9 cellular contexts compared by ENCODE assay signal in the genomic region with DNA sequence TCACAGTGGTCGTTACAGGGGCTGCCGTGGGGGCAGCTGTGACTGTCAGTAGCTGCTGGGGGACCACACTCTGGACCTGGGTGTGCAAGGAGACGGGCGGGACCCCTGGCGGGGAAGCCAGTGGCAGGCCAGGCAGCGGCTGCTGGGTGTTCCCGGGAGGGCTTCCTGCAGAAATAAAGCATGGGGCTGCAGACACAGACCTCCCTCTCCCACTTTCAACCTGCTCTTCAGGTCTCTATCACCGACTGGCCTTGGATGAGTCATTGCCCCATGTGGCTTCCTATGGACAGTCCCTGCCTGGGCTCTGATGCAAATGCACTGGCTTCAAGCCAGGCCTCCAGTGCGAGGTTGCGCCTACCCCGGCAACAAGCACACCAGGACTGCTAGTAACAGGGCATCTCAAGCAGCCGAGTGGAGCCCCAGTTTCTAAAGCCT. TPM values are rescaled to one million over a fixed set of nuclear protein-coding genes. Genes with fewer than 3 reads are reported as not detected.
A peak's percentile ranks its signal among the peaks of the same experiment; 100 is the strongest.
DNase-seq lines count a peak whose midpoint lies in the region; ATAC-seq, FAIRE-seq and TF ChIP-seq lines count a peak whose summit lies in the region.
"Had no signal": no experiment of that assay in that cellular context is flagged by ENCODE, and none has a peak within 500 bp of the region (broad histone marks: within the 10 kb centered on the region; RNA-seq: fewer than 3 reads in every experiment).

No MANE protein-coding gene starts in this region.

- H3K27ac Mint-ChIP-seq in CD4-positive, CD25-positive, alpha-beta regulatory T cell, result peak overlapping the region in 2 of 3 donors; percentile 43 to 76
- H3K27ac Mint-ChIP-seq in activated CD4-positive, alpha-beta memory T cell treated with anti-CD3 and anti-CD28 coated beads, Interleukin-2, amount 10 ng/mL, durations not matched to agents 7 days and 5 days, result peak overlapping the region; percentile 71

- H4K20me1 ChIP-seq in Loucy (ENCODE audit: insufficient read depth, low read length, poor library complexity, severe bottlenecking), result peaks cover 26% of the 10 kb centered on the region
- no peaks in the 10 kb centered on the region for H4K20me1 ChIP-seq in endothelial cell of umbilical vein (replicated peaks; ENCODE audit: control insufficient read depth, extremely low read depth, insufficient read depth, low read length)

- intact Hi-C loops in endothelial cell of umbilical vein (cut with micrococcal nuclease) (loop anchor here (5.0 kb wide), 1 partner anchor 612 kb away; a partner anchor contains a TSS), pancreas (cut with DNase I) (loop anchor here in 1 of 3 donors (5.0 kb wide), 1 partner anchor 38 kb away; no protein-coding TSS in a partner anchor)

- BruUV-seq in endothelial cell of umbilical vein (replicated peaks; lab: Mats Ljungman, UMichigan), result TSS peak; percentile 53

- peaks cover 5% of the 10 kb centered on the region for H3K36me3 Mint-ChIP-seq in CD4-positive, CD25-positive, alpha-beta regulatory T cell
- H3K36me3 Mint-ChIP-seq in activated CD4-positive, alpha-beta memory T cell treated with anti-CD3 and anti-CD28 coated beads, Interleukin-2, amount 10 ng/mL, durations not matched to agents 7 days and 5 days (ENCODE audit: low read depth), result peaks cover 66% of the 10 kb centered on the region

- DNase-seq in CD4-positive, CD25-positive, alpha-beta regulatory T cell, result peak in 2 of 3 donors; percentile 26 to 75
- DNase-seq in GM20000 (ENCODE audit: low spot score) (peak; percentile 93), endothelial cell of umbilical vein (ENCODE audit: low read depth, low spot score) (peak; percentile 87), pancreas (peak; percentile 51 to 86 (median 76)), NCI-H82 (lab: John Stamatoyannopoulos, UW) (no peak)
- DNase-seq in activated CD4-positive, alpha-beta memory T cell treated with anti-CD3 and anti-CD28 coated beads, Interleukin-2, amount 10 ng/mL, durations not matched to agents 7 days and 5 days, result peak; percentile 72

- H3K36me3 ChIP-seq in CD4-positive, CD25-positive, alpha-beta regulatory T cell (ENCODE audit: control insufficient read depth, insufficient read depth, low read length), result no peaks in the 10 kb centered on the region
- peaks cover 15% of the 10 kb centered on the region; the same call in 1 of the 2 replicates for H3K36me3 ChIP-seq in Loucy (ENCODE audit: insufficient read depth, low read length)
- H3K36me3 ChIP-seq in endothelial cell of umbilical vein (ENCODE audit: control insufficient read depth in 2 of 2, extremely low read depth in 1 of 2, insufficient read depth in 2 of 2, low read length in 2 of 2), result peaks cover 11 to 24% of the 10 kb centered on the region in 2 experiments
- H3K36me3 ChIP-seq in pancreas, result peaks cover 0 to 7% (median 5%) of the 10 kb centered on the region in 3 donors

- peak overlapping the region; percentile 94 for H3K9ac ChIP-seq in Loucy (ENCODE audit: low read depth, low read length, poor library complexity, severe bottlenecking)
- no peak overlapping the region for H3K9ac ChIP-seq in endothelial cell of umbilical vein (replicated peaks; ENCODE audit: extremely low read depth, insufficient read depth, low read length)

- H3K27me3 ChIP-seq in CD4-positive, CD25-positive, alpha-beta regulatory T cell (ENCODE audit: control insufficient read depth, insufficient read depth, low read length), result no peaks in the 10 kb centered on the region
- no peaks in the 10 kb centered on the region for H3K27me3 ChIP-seq in Loucy (ENCODE audit: insufficient read depth, low read length, poor library complexity, severe bottlenecking)
- no peaks in the 10 kb centered on the region for H3K27me3 ChIP-seq in endothelial cell of umbilical vein (ENCODE audit: control insufficient read depth in 2 of 2, insufficient read depth in 2 of 2, low read length in 2 of 2)
- no peaks in the 10 kb centered on the region for H3K27me3 ChIP-seq in pancreas

- no peaks in the 10 kb centered on the region for H3K9me3 ChIP-seq in CD4-positive, CD25-positive, alpha-beta regulatory T cell (ENCODE audit: control insufficient read depth in 2 of 2, low read length in 2 of 2)
- H3K9me3 ChIP-seq in Loucy (ENCODE audit: insufficient read depth, low read depth, low read length), result no peaks in the 10 kb centered on the region
- H3K9me3 ChIP-seq in endothelial cell of umbilical vein (replicated peaks; ENCODE audit: control insufficient read depth, insufficient read depth, low read length), result no peaks in the 10 kb centered on the region
- H3K9me3 ChIP-seq in pancreas, result no peaks in the 10 kb centered on the region

- H3K79me2 ChIP-seq in Loucy (ENCODE audit: insufficient read depth, low read length) (peaks cover 43% of the 10 kb centered on the region), endothelial cell of umbilical vein (ENCODE audit: control insufficient read depth, insufficient read depth, low read length) (peaks cover 30% of the 10 kb centered on the region)

- peaks cover 45% of the 10 kb centered on the region for H3K4me1 ChIP-seq in CD4-positive, CD25-positive, alpha-beta regulatory T cell (ENCODE audit: control insufficient read depth, insufficient read depth, low read length, poor library complexity, severe bottlenecking)
- H3K4me1 ChIP-seq in Loucy (ENCODE audit: insufficient read depth, low read length, poor library complexity, severe bottlenecking) (peaks cover 44% of the 10 kb centered on the region), endothelial cell of umbilical vein (ENCODE audit: control insufficient read depth, extremely low read depth, insufficient read depth, low read length) (peaks cover 25% of the 10 kb centered on the region), pancreas (peaks cover 16 to 40% (median 24%) of the 10 kb centered on the region in 3 donors)

- no peak overlapping the region for H2AFZ ChIP-seq in Loucy (ENCODE audit: low read length)
- no peak overlapping the region for H2AFZ ChIP-seq in endothelial cell of umbilical vein (ENCODE audit: low read depth, low read length)

- no peak overlapping the region for H3K4me3 ChIP-seq in CD4-positive, CD25-positive, alpha-beta regulatory T cell (ENCODE audit: low read depth, low read length)
- peak overlapping the region; percentile 89 for H3K4me3 ChIP-seq in Loucy (ENCODE audit: low read length, poor library complexity, severe bottlenecking)
- no peak overlapping the region for H3K4me3 ChIP-seq in endothelial cell of umbilical vein (replicated peaks in 1 of 3; ENCODE audit: insufficient read depth in 1 of 3, low read depth in 1 of 3, low read length in 3 of 3)
- no peak overlapping the region for H3K4me3 ChIP-seq in pancreas

- H3K27ac ChIP-seq in CD4-positive, CD25-positive, alpha-beta regulatory T cell (ENCODE audit: insufficient read depth, low read length, poor library complexity, severe bottlenecking), result peak overlapping the region; percentile 33
- H3K27ac ChIP-seq in endothelial cell of umbilical vein (ENCODE audit: insufficient read depth, low read depth, low read length) (no peak overlapping the region), pancreas (no peak overlapping the region)

- ATAC-seq in CD4-positive, CD25-positive, alpha-beta regulatory T cell (ENCODE audit: low read depth in 2 of 2), result peak; percentile 34 to 38
- ATAC-seq in pancreas, result peak in 3 of 4 donors; percentile 8 to 37 (median 13)
- ATAC-seq in HG02938 (IDR thresholded peaks at IDR 0.05; ENCODE audit: unreplicated experiment), result no peak

- CTCF ChIA-PET in activated CD4-positive, alpha-beta memory T cell treated with anti-CD3 and anti-CD28 coated beads, Interleukin-2, amount 10 ng/mL, durations not matched to agents 7 days and 5 days (lab: Charles Lee), result interaction anchor here (1.3 to 3.7 kb wide), 2 partner anchors 7 to 17 kb away, joined by 3 to 24 read pairs; no protein-coding TSS in a partner anchor
- CTCF ChIA-PET in endothelial cell of umbilical vein (lab: Charles Lee), result interaction anchor here (0.9 to 2.9 kb wide), 3 partner anchors 29 to 100 kb away, joined by 3 to 11 read pairs (median 9); no protein-coding TSS in a partner anchor

- TF ChIP-seq CTCF in GM20000 (IDR thresholded peaks at IDR 0.05; ENCODE audit: extremely low read depth, missing control alignments) (no peak), Loucy (conservative IDR thresholded peaks at IDR 0.05; ENCODE audit: low read length) (no peak), endothelial cell of umbilical vein (IDR thresholded peaks at IDR 0.05; ENCODE audit: extremely low read depth in 1 of 2, insufficient read depth in 1 of 2, low read depth in 1 of 2, low read length in 2 of 2) (no peak), pancreas (IDR thresholded peaks at IDR 0.05) (no peak)

- H3K9me2 ChIP-seq in Loucy (replicated peaks; ENCODE audit: low read depth, low read length), result no peaks in the 10 kb centered on the region

- H3K4me1 Mint-ChIP-seq in CD4-positive, CD25-positive, alpha-beta regulatory T cell, result peaks cover 0 to 60% (median 38%) of the 10 kb centered on the region in 4 donors
- H3K4me1 Mint-ChIP-seq in activated CD4-positive, alpha-beta memory T cell treated with anti-CD3 and anti-CD28 coated beads, Interleukin-2, amount 10 ng/mL, durations not matched to agents 7 days and 5 days, result peaks cover 61% of the 10 kb centered on the region

- H3F3A ChIP-seq in Loucy (ENCODE audit: low read depth), result no peaks in the 10 kb centered on the region

- POLR2A ChIA-PET in activated CD4-positive, alpha-beta memory T cell treated with anti-CD3 and anti-CD28 coated beads, Interleukin-2, amount 10 ng/mL, durations not matched to agents 7 days and 5 days (lab: Charles Lee), result interaction anchor here (1.4 to 13.9 kb wide), 7 partner anchors 16 to 140 kb away, joined by 4 to 322 read pairs (median 10); a partner anchor contains a TSS
- POLR2A ChIA-PET in endothelial cell of umbilical vein (lab: Charles Lee), result no interaction called here

- dilution Hi-C loops in endothelial cell of umbilical vein (cut with MboI; ENCODE audit: extremely low pct_ligation_motif_present, low sequenced_read_pairs), result no loop called here

- H3K4me2 ChIP-seq in Loucy (ENCODE audit: low read depth, low read length, poor library complexity, severe bottlenecking), result peak overlapping the region; percentile 93
- no peak overlapping the region for H3K4me2 ChIP-seq in endothelial cell of umbilical vein (ENCODE audit: insufficient read depth, low read length)

- peak overlapping the region in 2 of 4 donors; percentile 71 to 80 for H3K4me3 Mint-ChIP-seq in CD4-positive, CD25-positive, alpha-beta regulatory T cell
- H3K4me3 Mint-ChIP-seq in activated CD4-positive, alpha-beta memory T cell treated with anti-CD3 and anti-CD28 coated beads, Interleukin-2, amount 10 ng/mL, durations not matched to agents 7 days and 5 days, result peak overlapping the region; percentile 53

- no peak for TF ChIP-seq POLR2A in endothelial cell of umbilical vein (IDR thresholded peaks at IDR 0.05; ENCODE audit: low read depth, low read length)

- no peaks in the 10 kb centered on the region for H3K27me3 Mint-ChIP-seq in CD4-positive, CD25-positive, alpha-beta regulatory T cell
- no peaks in the 10 kb centered on the region for H3K27me3 Mint-ChIP-seq in activated CD4-positive, alpha-beta memory T cell treated with anti-CD3 and anti-CD28 coated beads, Interleukin-2, amount 10 ng/mL, durations not matched to agents 7 days and 5 days
- H3K27me3 Mint-ChIP-seq: IgD-negative memory B cell had no signal

- FAIRE-seq in endothelial cell of umbilical vein (lab: Jason Lieb, UNC) (peak; percentile 93), pancreas (lab: Jason Lieb, UNC) (no peak)

- no peaks in the 10 kb centered on the region for H3K9me3 Mint-ChIP-seq in CD4-positive, CD25-positive, alpha-beta regulatory T cell
- no peaks in the 10 kb centered on the region for H3K9me3 Mint-ChIP-seq in activated CD4-positive, alpha-beta memory T cell treated with anti-CD3 and anti-CD28 coated beads, Interleukin-2, amount 10 ng/mL, durations not matched to agents 7 days and 5 days
- H3K9me3 Mint-ChIP-seq: IgD-negative memory B cell had no signal

- H3K9me1 ChIP-seq in endothelial cell of umbilical vein (replicated peaks; ENCODE audit: control insufficient read depth, extremely low read depth, insufficient read depth, low read length), result no peaks in the 10 kb centered on the region

- 67 to 69% methylated on average over 12 of the region's 12 CpGs for WGBS in pancreas, 2 donors

RNA-seq across cellular contexts. Expression of a gene that starts 17.2 kb away (rescaled TPM):
- 141 TPM for total RNA-seq in CD4-positive, CD25-positive, alpha-beta regulatory T cell
- 1 to 10 TPM; 4.5 to 6.7 (median 6.0) TPM for polyA plus RNA-seq in CD4-positive, CD25-positive, alpha-beta regulatory T cell
- total RNA-seq in activated CD4-positive, alpha-beta memory T cell treated with anti-CD3 and anti-CD28 coated beads, Interleukin-2, amount 10 ng/mL, durations not matched to agents 7 days and 5 days, result 100 to 1,000 TPM; 177 to 186 TPM
- total RNA-seq in endothelial cell of umbilical vein, result 109 and 117 TPM in 2 replicates
- polyA plus RNA-seq in endothelial cell of umbilical vein, result 50.4 and 66.3 TPM in 2 replicates
- 22.4 and 31.8 TPM in 2 replicates for polyA plus RNA-seq in endothelial cell of umbilical vein (2011; cell fraction: cytosol; rRNA removed)
- 139 and 174 TPM in 2 replicates for polyA plus RNA-seq in endothelial cell of umbilical vein (2011; cell fraction: nucleus; rRNA removed)
- polyA plus RNA-seq in endothelial cell of umbilical vein (2012), result 64.9 and 76.2 TPM in 2 replicates
- polyA minus RNA-seq in endothelial cell of umbilical vein, result 51.5 and 65.4 TPM in 2 replicates
- 114 TPM for polyA minus RNA-seq in endothelial cell of umbilical vein (2011; cell fraction: cytosol; rRNA and poly(A)+ RNA removed)
- 78.3 and 98.8 TPM in 2 replicates for polyA minus RNA-seq in endothelial cell of umbilical vein (2011; cell fraction: nucleus; rRNA and poly(A)+ RNA removed)
- 10 to 100 TPM; 12.0 to 38.1 (median 24.3) TPM for total RNA-seq in pancreas
- 10 to 100 TPM; 67.3 to 77.5 TPM for polyA plus RNA-seq in pancreas
